32 cellular contexts compared by ENCODE assay signal in the genomic region with DNA sequence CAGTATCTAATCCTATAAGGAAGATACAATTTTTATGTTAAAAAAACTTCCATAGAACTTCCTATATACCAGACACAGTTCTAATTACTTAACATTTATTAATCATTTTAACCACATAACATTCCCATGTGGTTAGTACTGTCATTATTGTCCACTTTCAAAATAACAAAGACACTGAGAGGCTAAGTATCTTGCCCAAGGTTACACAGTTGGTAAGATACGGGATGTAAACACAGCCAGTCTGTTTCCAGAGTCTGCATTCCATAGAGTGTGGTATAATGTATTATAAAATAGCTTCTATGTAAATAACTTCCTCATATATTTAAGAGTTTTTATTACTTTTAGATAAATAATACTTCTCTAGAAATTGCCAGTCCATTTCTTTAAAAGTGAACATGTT.
"Had no signal": no experiment of that assay in that cellular context is flagged by ENCODE, and none has a peak within 500 bp of the region (broad histone marks: within the 10 kb centered on the region; RNA-seq: fewer than 3 reads in every experiment).

No MANE protein-coding gene starts in this region.

- H3K4me3 Mint-ChIP-seq: activated CD4-positive, alpha-beta T cell treated with anti-CD3 and anti-CD28 coated beads, Interleukin-2, amount 10 ng/mL, durations not matched to agents 24 days and 14 days; activated CD8-positive, alpha-beta T cell treated with anti-CD3 and anti-CD28 coated beads for 36 hours; activated naive CD4-positive, alpha-beta T cell treated with anti-CD3 and anti-CD28 coated beads for 36 hours; activated naive CD8-positive, alpha-beta T cell; activated naive CD8-positive, alpha-beta T cell treated with anti-CD3 and anti-CD28 coated beads, Interleukin-2, amount 50 U/mL, for 24 hours; activated T-cell treated with anti-CD3 and anti-CD28 coated beads, Interleukin-2, amount 50 U/mL, for 72 hours; activated T-helper 17 cell treated with anti-CD3 and anti-CD28 coated beads, Interleukin-2, amount 50 U/mL, for 72 hours; T-helper 1 cell treated with Interleukin-12 subunit alpha and Interleukin-12 subunit beta and Interleukin-4 antibody, amounts not matched to agents 30 μg/mL and 1 μg/mL, for 36 hours; T-helper 2 cell treated with Interferon-gamma antibody and Interleukin-4, amounts not matched to agents 5 μg/mL and 100 μg/mL, for 36 hours had no signal

- H3K4me1 ChIP-seq: ascending aorta, Peyer's patch, SJSA1 had no signal

- H3K4me3 ChIP-seq: ascending aorta, Peyer's patch, SJSA1 had no signal

- H3K9ac ChIP-seq: KMS-11, SK-N-SH had no signal

- H3K27ac Mint-ChIP-seq: activated CD4-positive, alpha-beta T cell treated with anti-CD3 and anti-CD28 coated beads, Interleukin-2, amount 10 ng/mL, durations not matched to agents 24 days and 14 days; activated CD8-positive, alpha-beta T cell treated with anti-CD3 and anti-CD28 coated beads for 36 hours; activated naive CD4-positive, alpha-beta T cell treated with anti-CD3 and anti-CD28 coated beads for 36 hours; activated naive CD8-positive, alpha-beta T cell; activated naive CD8-positive, alpha-beta T cell treated with anti-CD3 and anti-CD28 coated beads, Interleukin-2, amount 50 U/mL, for 24 hours; activated T-cell treated with anti-CD3 and anti-CD28 coated beads, Interleukin-2, amount 50 U/mL, for 72 hours; activated T-helper 17 cell treated with anti-CD3 and anti-CD28 coated beads, Interleukin-2, amount 50 U/mL, for 72 hours; T-helper 1 cell treated with Interleukin-12 subunit alpha and Interleukin-12 subunit beta and Interleukin-4 antibody, amounts not matched to agents 30 μg/mL and 1 μg/mL, for 36 hours; T-helper 2 cell treated with Interferon-gamma antibody and Interleukin-4, amounts not matched to agents 5 μg/mL and 100 μg/mL, for 36 hours had no signal

- H3K36me3 Mint-ChIP-seq: activated naive CD8-positive, alpha-beta T cell had no signal

- DNase-seq: activated CD4-positive, alpha-beta T cell treated with anti-CD3 and anti-CD28 coated beads, Interleukin-2, amount 10 ng/mL, durations not matched to agents 24 days and 14 days; activated CD4-positive, alpha-beta T cell treated with anti-CD3 and anti-CD28 coated beads, Interleukin-2, amount 50 U/mL, for 4 hours; activated CD8-positive, alpha-beta T cell treated with anti-CD3 and anti-CD28 coated beads for 36 hours; activated effector memory CD4-positive, alpha-beta T cell treated with anti-CD3 and anti-CD28 coated beads, Interleukin-2, amount 50 U/mL, for 16 hours; activated naive CD4-positive, alpha-beta T cell treated with anti-CD3 and anti-CD28 coated beads for 36 hours; activated naive CD8-positive, alpha-beta T cell treated with anti-CD3 and anti-CD28 coated beads, Interleukin-2, amount 50 U/mL, for 24 hours; activated T-cell treated with anti-CD3 and anti-CD28 coated beads, Interleukin-2, amount 50 U/mL, for 1 hour; activated T-cell treated with anti-CD3 and anti-CD28 coated beads, Interleukin-2, amount 50 U/mL, for 72 hours; amniotic stem cell; NCI-H1092 treated with DMSO at 0.1 percent for 48 hours; NCI-H1417; NCI-H146; NCI-H187; NCI-H2029 treated with DMSO at 0.1 percent for 48 hours; NCI-H2107; NCI-H2171; NCI-H510A; NCI-H526; NCI-H748 treated with DMSO at 0.1 percent for 48 hours; NK-92 treated with Interleukin-12 subunit alpha and Interleukin-12 subunit beta, amount 100 ng/mL, for 24 hours; PC-3; Peyer's patch; RPMI8226; SHP77 treated with DMSO at 0.1 percent for 48 hours; SK-N-SH had no signal

- H3K4me1 Mint-ChIP-seq: activated CD4-positive, alpha-beta T cell treated with anti-CD3 and anti-CD28 coated beads, Interleukin-2, amount 10 ng/mL, durations not matched to agents 24 days and 14 days; activated naive CD8-positive, alpha-beta T cell treated with anti-CD3 and anti-CD28 coated beads, Interleukin-2, amount 50 U/mL, for 24 hours; activated T-helper 17 cell treated with anti-CD3 and anti-CD28 coated beads, Interleukin-2, amount 50 U/mL, for 72 hours had no signal

- H3K9me3 ChIP-seq: ascending aorta, Peyer's patch, SJSA1, SK-N-SH had no signal

- H3K4me2 ChIP-seq: KMS-11, SK-N-SH had no signal

- H3K27me3 Mint-ChIP-seq: activated CD4-positive, alpha-beta T cell treated with anti-CD3 and anti-CD28 coated beads, Interleukin-2, amount 10 ng/mL, durations not matched to agents 24 days and 14 days; activated CD8-positive, alpha-beta T cell treated with anti-CD3 and anti-CD28 coated beads for 36 hours; activated naive CD8-positive, alpha-beta T cell treated with anti-CD3 and anti-CD28 coated beads, Interleukin-2, amount 50 U/mL, for 24 hours; activated T-helper 17 cell treated with anti-CD3 and anti-CD28 coated beads, Interleukin-2, amount 50 U/mL, for 72 hours had no signal

- H3K27me3 ChIP-seq: ascending aorta, Peyer's patch had no signal

- H3K36me3 ChIP-seq: ascending aorta, Peyer's patch, SJSA1 had no signal

- H3K9me3 Mint-ChIP-seq: activated CD4-positive, alpha-beta T cell treated with anti-CD3 and anti-CD28 coated beads, Interleukin-2, amount 10 ng/mL, durations not matched to agents 24 days and 14 days; activated CD8-positive, alpha-beta T cell treated with anti-CD3 and anti-CD28 coated beads for 36 hours had no signal

- H3K27ac ChIP-seq: ascending aorta, KMS-11, Peyer's patch, SJSA1 had no signal

- ATAC-seq: activated CD8-positive, alpha-beta T cell treated with anti-CD3 and anti-CD28 coated beads for 36 hours; activated naive CD8-positive, alpha-beta T cell treated with anti-CD3 and anti-CD28 coated beads, Interleukin-2, amount 50 U/mL, for 24 hours; activated T-cell treated with anti-CD3 and anti-CD28 coated beads, Interleukin-2, amount 50 U/mL, for 72 hours; activated T-helper 17 cell treated with anti-CD3 and anti-CD28 coated beads, Interleukin-2, amount 50 U/mL, for 72 hours; PC-3 had no signal
